20 cellular contexts compared by ENCODE assay signal in genomic region chr4:184295206-184295605, GRCh38.
DNase-seq lines count a peak whose midpoint lies in the region; ATAC-seq, FAIRE-seq and TF ChIP-seq lines count a peak whose summit lies in the region.
"Had no signal": no experiment of that assay in that cellular context is flagged by ENCODE, and none has a peak within 500 bp of the region (broad histone marks: within the 10 kb centered on the region; RNA-seq: fewer than 3 reads in every experiment).

No MANE protein-coding gene starts in this region.

- no peak overlapping the region for H3K4me3 Mint-ChIP-seq in activated CD8-positive, alpha-beta T cell treated with anti-CD3 and anti-CD28 coated beads, Interleukin-2, amount 10 ng/mL, durations not matched to agents 7 days and 5 days
- H3K4me3 Mint-ChIP-seq in activated CD8-positive, alpha-beta T cell treated with anti-CD3 and anti-CD28 coated beads for 36 hours, result no peak overlapping the region
- H3K4me3 Mint-ChIP-seq in Calu3 (ENCODE audit: low read depth, unreplicated experiment), result no peak overlapping the region
- H3K4me3 Mint-ChIP-seq: CD8-positive, alpha-beta T cell; GM23338; HFFc6 had no signal

- no peaks in the 10 kb centered on the region for H3K27me3 Mint-ChIP-seq in activated CD8-positive, alpha-beta T cell treated with anti-CD3 and anti-CD28 coated beads, Interleukin-2, amount 10 ng/mL, durations not matched to agents 7 days and 5 days (ENCODE audit: low read depth)
- peaks cover 3% of the 10 kb centered on the region for H3K27me3 Mint-ChIP-seq in activated CD8-positive, alpha-beta T cell treated with anti-CD3 and anti-CD28 coated beads for 36 hours
- no peaks in the 10 kb centered on the region for H3K27me3 Mint-ChIP-seq in Calu3 (ENCODE audit: unreplicated experiment)

- H4K20me1 ChIP-seq in K562 (replicated peaks; ENCODE audit: control insufficient read depth, insufficient read depth, low read length), result no peaks in the 10 kb centered on the region
- H4K20me1 ChIP-seq: BLaER1 had no signal

- H3K36me3 Mint-ChIP-seq in activated CD8-positive, alpha-beta T cell treated with anti-CD3 and anti-CD28 coated beads, Interleukin-2, amount 10 ng/mL, durations not matched to agents 7 days and 5 days (ENCODE audit: low read depth), result no peaks in the 10 kb centered on the region
- H3K36me3 Mint-ChIP-seq in activated CD8-positive, alpha-beta T cell treated with anti-CD3 and anti-CD28 coated beads for 36 hours (ENCODE audit: low read depth), result no peaks in the 10 kb centered on the region
- H3K36me3 Mint-ChIP-seq in Calu3 (ENCODE audit: insufficient read depth, unreplicated experiment), result no peaks in the 10 kb centered on the region
- H3K36me3 Mint-ChIP-seq: CD8-positive, alpha-beta T cell had no signal

- peak; percentile 13 for DNase-seq in activated CD8-positive, alpha-beta T cell treated with anti-CD3 and anti-CD28 coated beads, Interleukin-2, amount 10 ng/mL, durations not matched to agents 7 days and 5 days
- DNase-seq in activated CD8-positive, alpha-beta T cell treated with anti-CD3 and anti-CD28 coated beads for 36 hours, result no peak
- DNase-seq in K562 (ENCODE audit: extremely low read depth in 1 of 4, low spot score in 3 of 4) (no peak), Calu3 (no peak), SKM-1 (lab: John Stamatoyannopoulos, UW; ENCODE audit: unreplicated experiment) (no peak)
- DNase-seq: 8988T, HCEC 1CT, HFFc6, IMR-90 had no signal

- no peaks in the 10 kb centered on the region for H3K79me2 ChIP-seq in K562 (ENCODE audit: control insufficient read depth, insufficient read depth, low read length)

- FAIRE-seq in K562 (lab: Jason Lieb, UNC), result no peak
- FAIRE-seq: D721Med, G401.6, GM12891, GM18507, H54 had no signal

- H3K9ac ChIP-seq in K562 (ENCODE audit: insufficient read depth in 1 of 2, low read depth in 2 of 2, low read length in 2 of 2), result no peak overlapping the region
- H3K9ac ChIP-seq: BLaER1 had no signal

- H3K4me2 ChIP-seq in K562 (ENCODE audit: insufficient read depth, low read length), result no peak overlapping the region
- H3K4me2 ChIP-seq: BLaER1, GM23338 had no signal

- no peaks in the 10 kb centered on the region for H3K4me1 Mint-ChIP-seq in activated CD8-positive, alpha-beta T cell treated with anti-CD3 and anti-CD28 coated beads, Interleukin-2, amount 10 ng/mL, durations not matched to agents 7 days and 5 days (ENCODE audit: low read depth)
- H3K4me1 Mint-ChIP-seq in activated CD8-positive, alpha-beta T cell treated with anti-CD3 and anti-CD28 coated beads for 36 hours (ENCODE audit: low read depth), result peaks cover 5% of the 10 kb centered on the region
- peaks cover 13% of the 10 kb centered on the region for H3K4me1 Mint-ChIP-seq in Calu3 (ENCODE audit: low read depth, unreplicated experiment)

- H3K9me1 ChIP-seq in K562 (ENCODE audit: control insufficient read depth, insufficient read depth, low read length), result no peaks in the 10 kb centered on the region

- no peaks in the 10 kb centered on the region for H3K36me3 ChIP-seq in K562 (ENCODE audit: control insufficient read depth, insufficient read depth, low read length)
- H3K36me3 ChIP-seq in neutrophil, result no peaks in the 10 kb centered on the region
- H3K36me3 ChIP-seq: BLaER1 had no signal

- no peak overlapping the region for H2AFZ ChIP-seq in K562 (ENCODE audit: low read depth, low read length)
- H2AFZ ChIP-seq: GM23338 had no signal

- no peak for TF ChIP-seq POLR2A in K562 (conservative IDR thresholded peaks at IDR 0.05)

- H3K27ac Mint-ChIP-seq in activated CD8-positive, alpha-beta T cell treated with anti-CD3 and anti-CD28 coated beads, Interleukin-2, amount 10 ng/mL, durations not matched to agents 7 days and 5 days, result no peak overlapping the region
- no peak overlapping the region for H3K27ac Mint-ChIP-seq in activated CD8-positive, alpha-beta T cell treated with anti-CD3 and anti-CD28 coated beads for 36 hours
- H3K27ac Mint-ChIP-seq in Calu3 (ENCODE audit: unreplicated experiment), result no peak overlapping the region
- H3K27ac Mint-ChIP-seq: CD8-positive, alpha-beta T cell; GM23338; HFFc6 had no signal

- H3K27me3 ChIP-seq in K562 (ENCODE audit: control insufficient read depth in 2 of 2, insufficient read depth in 2 of 2, low read length in 2 of 2), result no peaks in the 10 kb centered on the region
- no peaks in the 10 kb centered on the region for H3K27me3 ChIP-seq in neutrophil
- H3K27me3 ChIP-seq: BLaER1 had no signal

- H3K9me3 ChIP-seq in K562 (replicated peaks; ENCODE audit: control insufficient read depth, insufficient read depth, low read depth, low read length) (no peaks in the 10 kb centered on the region), neutrophil (no peaks in the 10 kb centered on the region)

- BruUV-seq in K562 (replicated peaks; lab: Mats Ljungman, UMichigan), result no TSS peak
- no TSS peak for BruUV-seq in Calu3 (replicated peaks; lab: Mats Ljungman, UMichigan)

- in situ Hi-C loops in K562 (cut with MboI), result no loop called here

- TF ChIP-seq CTCF in activated CD8-positive, alpha-beta T cell treated with anti-CD3 and anti-CD28 coated beads for 36 hours (IDR thresholded peaks at IDR 0.05), result no peak
- TF ChIP-seq CTCF in K562 (IDR thresholded peaks at IDR 0.05 in 2 of 3, conservative IDR thresholded peaks at IDR 0.05 in 1 of 3; ENCODE audit: insufficient read depth in 2 of 3, low read depth in 1 of 3, low read length in 3 of 3) (no peak), neutrophil (IDR thresholded peaks at IDR 0.05) (no peak), Calu3 (IDR thresholded peaks at IDR 0.05; ENCODE audit: unreplicated experiment) (no peak)

- no peaks in the 10 kb centered on the region for H3K4me1 ChIP-seq in K562 (replicated peaks in 1 of 2; ENCODE audit: control insufficient read depth in 2 of 2, insufficient read depth in 2 of 2, low read length in 2 of 2)
- H3K4me1 ChIP-seq in neutrophil (ENCODE audit: control insufficient read depth in 1 of 2, insufficient read depth in 1 of 2, low read depth in 1 of 2, low read length in 1 of 2), result peaks cover 32% of the 10 kb centered on the region in 2 experiments

- TF ChIP-seq RAD21 in K562 (CRISPR knock-in tag; conservative IDR thresholded peaks at IDR 0.05 in 1 of 2, IDR thresholded peaks at IDR 0.05 in 1 of 2), result no peak

- POLR2A ChIA-PET in activated CD8-positive, alpha-beta T cell treated with anti-CD3 and anti-CD28 coated beads, Interleukin-2, amount 10 ng/mL, durations not matched to agents 7 days and 5 days (lab: Charles Lee), result no interaction called here
- POLR2A ChIA-PET in activated CD8-positive, alpha-beta T cell treated with anti-CD3 and anti-CD28 coated beads for 36 hours (lab: Charles Lee), result no interaction called here
- POLR2A ChIA-PET in K562 (lab: Yijun Ruan, JAX), result no interaction called here

- intact Hi-C loops in activated CD8-positive, alpha-beta T cell treated with anti-CD3 and anti-CD28 coated beads for 36 hours (cut with micrococcal nuclease), result no loop called here
- intact Hi-C loops in K562 (cut with micrococcal nuclease) (no loop called here), Calu3 (cut with micrococcal nuclease; ENCODE audit: unreplicated experiment) (no loop called here)

- H3K27ac ChIP-seq in K562 (ENCODE audit: extremely low read depth, low read depth, low read length) (no peak overlapping the region), neutrophil (peak overlapping the region; percentile 7)
- H3K27ac ChIP-seq: BLaER1, HL-60 had no signal

- TF ChIP-seq EP300 in K562 (IDR thresholded peaks at IDR 0.05; ENCODE audit: low read length), result no peak

- no peak for ATAC-seq in activated CD8-positive, alpha-beta T cell treated with anti-CD3 and anti-CD28 coated beads, Interleukin-2, amount 10 ng/mL, durations not matched to agents 7 days and 5 days
- no peak for ATAC-seq in activated CD8-positive, alpha-beta T cell treated with anti-CD3 and anti-CD28 coated beads for 36 hours
- ATAC-seq in K562 (no peak), GM21447 (IDR thresholded peaks at IDR 0.05; ENCODE audit: unreplicated experiment) (no peak)
- ATAC-seq: CD8-positive, alpha-beta T cell; GM23338 had no signal

- WGBS in K562 (ENCODE audit: insufficient coverage, low coverage, missing lambda C conversion rate), result 20% methylated on average over 4 of the region's 4 CpGs

- H3K9me3 Mint-ChIP-seq in activated CD8-positive, alpha-beta T cell treated with anti-CD3 and anti-CD28 coated beads, Interleukin-2, amount 10 ng/mL, durations not matched to agents 7 days and 5 days (ENCODE audit: insufficient read depth), result no peaks in the 10 kb centered on the region
- no peaks in the 10 kb centered on the region for H3K9me3 Mint-ChIP-seq in activated CD8-positive, alpha-beta T cell treated with anti-CD3 and anti-CD28 coated beads for 36 hours
- H3K9me3 Mint-ChIP-seq in Calu3 (ENCODE audit: low read depth, unreplicated experiment), result no peaks in the 10 kb centered on the region
- H3K9me3 Mint-ChIP-seq: CD8-positive, alpha-beta T cell; GM23338 had no signal

- H3K4me3 ChIP-seq in K562, result no peak overlapping the region
- H3K4me3 ChIP-seq in neutrophil (ENCODE audit: low read depth in 1 of 2, low read length in 1 of 2), result no peak overlapping the region
- H3K4me3 ChIP-seq: BLaER1, GM23338 had no signal

- CTCF ChIA-PET in activated CD8-positive, alpha-beta T cell treated with anti-CD3 and anti-CD28 coated beads, Interleukin-2, amount 10 ng/mL, durations not matched to agents 7 days and 5 days (lab: Charles Lee), result no interaction called here
- CTCF ChIA-PET in activated CD8-positive, alpha-beta T cell treated with anti-CD3 and anti-CD28 coated beads for 36 hours (lab: Charles Lee), result interaction anchor here (1.0 kb wide), 1 partner anchor 10 kb away, joined by 3 read pairs; no protein-coding TSS in a partner anchor
- CTCF ChIA-PET in K562 (lab: Yijun Ruan, JAX; ENCODE audit: low intra/inter-chr PET ratio) (no interaction called here), Calu3 (lab: Charles Lee) (no interaction called here)

TF ChIP-seq in K562, 482 proteins besides CTCF, POLR2A, EP300 and RAD21:
- peak; percentile 28 for TF ChIP-seq RBM25 (IDR thresholded peaks at IDR 0.05; ENCODE audit: low read depth, low read length, severe bottlenecking)
- no peak for TF ChIP-seq ELF2 (CRISPR knock-in tag; IDR thresholded peaks at IDR 0.05)
